ENCODE assay signal across 23 cellular contexts in the genomic region with DNA sequence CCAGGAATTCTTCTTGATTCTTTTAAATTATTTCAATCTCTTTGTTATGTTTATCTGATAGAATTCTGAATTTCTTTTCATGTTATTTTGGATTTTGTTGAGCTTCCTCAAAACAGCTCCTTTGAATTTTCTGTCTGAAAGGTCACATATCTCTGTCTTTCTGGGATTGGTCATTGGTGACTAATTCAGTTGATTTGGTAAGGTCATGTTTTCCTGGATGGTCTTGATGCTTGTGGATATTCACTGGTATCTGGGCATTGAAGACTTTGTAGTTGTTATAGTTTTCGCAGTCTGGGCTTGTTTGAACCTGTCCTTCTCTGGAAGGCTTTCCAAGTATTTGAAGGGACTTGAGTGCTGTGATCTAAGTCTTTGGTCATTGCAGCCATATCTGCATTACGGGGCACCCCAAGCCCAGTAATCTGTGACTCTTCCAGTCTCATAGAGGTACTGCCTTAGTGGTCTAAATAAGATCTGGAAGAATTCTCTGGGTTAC. TPM values are rescaled to one million over a fixed set of nuclear protein-coding genes. Genes with fewer than 3 reads are reported as not detected.
"Had no signal": no experiment of that assay in that cellular context is flagged by ENCODE, and none has a peak within 500 bp of the region (broad histone marks: within the 10 kb centered on the region; RNA-seq: fewer than 3 reads in every experiment).

No MANE protein-coding gene starts in this region.

- H3K9me3 ChIP-seq: colonic mucosa, stomach, thoracic aorta, transverse colon had no signal

- ATAC-seq: esophagus mucosa; left colon; left ventricle myocardium superior; naive thymus-derived CD4-positive, alpha-beta T cell; right cardiac atrium had no signal

- H3K4me1 ChIP-seq: colonic mucosa, stomach, transverse colon had no signal

- FAIRE-seq: endothelial cell of umbilical vein, kidney, small intestine had no signal

- H3K27me3 ChIP-seq: colonic mucosa had no signal

- H3K4me3 ChIP-seq: colonic mucosa, lung, stomach, thoracic aorta, transverse colon had no signal

- H3K36me3 ChIP-seq: colonic mucosa, stomach, thoracic aorta, transverse colon had no signal

- DNase-seq: colonic mucosa; dermis blood vessel endothelial cell; effector CD4-positive, alpha-beta T cell; endodermal cell; immature natural killer cell; kidney; left colon; left ventricle myocardium superior; mesendoderm; naive thymus-derived CD4-positive, alpha-beta T cell; nephron progenitor cell; posterior cingulate gyrus; right cardiac atrium; small intestine; stimulated activated CD4-positive, alpha-beta T cell treated with anti-CD3 and anti-CD28 coated beads, Interleukin-12 subunit alpha, Interleukin-12 subunit beta, amount 100 ng/mL, for 4 hours; stimulated activated naive CD4-positive, alpha-beta T cell; stomach; substantia nigra; transverse colon had no signal

- H3K27ac ChIP-seq: colonic mucosa, stomach, thoracic aorta, transverse colon had no signal

RNA-seq across cellular contexts. Expression of a gene that starts 18.9 kb away (rescaled TPM):
- total RNA-seq: dermis blood vessel endothelial cell, endodermal cell, endothelial cell of umbilical vein had no signal
- polyA plus RNA-seq: endothelial cell of umbilical vein had no signal

RNA-seq across cellular contexts. Expression of a gene that starts 22.4 kb away (rescaled TPM):
- total RNA-seq: dermis blood vessel endothelial cell, endodermal cell, endothelial cell of umbilical vein, esophagus mucosa, left ventricle myocardium superior had no signal
- polyA plus RNA-seq: endothelial cell of umbilical vein had no signal
